Comparison of ENCODE assay signal across 34 cellular contexts in genomic region chr9:37663926-37664325, GRCh38. TPM values are rescaled to one million over a fixed set of nuclear protein-coding genes. Genes with fewer than 3 reads are reported as not detected.
DNase-seq lines count a peak whose midpoint lies in the region; ATAC-seq and TF ChIP-seq lines count a peak whose summit lies in the region.
"Had no signal": no experiment of that assay in that cellular context is flagged by ENCODE, and none has a peak within 500 bp of the region (broad histone marks: within the 10 kb centered on the region; RNA-seq: fewer than 3 reads in every experiment).

No MANE protein-coding gene starts in this region.

- intact Hi-C loops in natural killer cell (cut with micrococcal nuclease): no loop called here

- H3K36me3 Mint-ChIP-seq in natural killer cell treated with Interleukin-12 subunit alpha and Interleukin-12 subunit beta and Interleukin-15 and Interleukin-18, amount 100 ng/mL, for 72 hours: no peaks in the 10 kb centered on the region
- no peaks in the 10 kb centered on the region for H3K36me3 Mint-ChIP-seq in natural killer cell
- H3K36me3 Mint-ChIP-seq: CD14-positive monocyte; CD4-positive, alpha-beta memory T cell; CD4-positive, CD25-positive, alpha-beta regulatory T cell; CD8-positive, alpha-beta memory T cell; CD8-positive, alpha-beta T cell had no signal

- peaks cover 21 to 36% of the 10 kb centered on the region in 2 donors for H3K27me3 Mint-ChIP-seq in natural killer cell treated with Interleukin-12 subunit alpha and Interleukin-12 subunit beta and Interleukin-15 and Interleukin-18, amount 100 ng/mL, for 72 hours
- H3K27me3 Mint-ChIP-seq in natural killer cell (ENCODE audit: low read depth in 2 of 2): peaks cover 20 to 36% of the 10 kb centered on the region in 2 donors

- H3K4me3 Mint-ChIP-seq in natural killer cell treated with Interleukin-12 subunit alpha and Interleukin-12 subunit beta and Interleukin-15 and Interleukin-18, amount 100 ng/mL, for 72 hours: no peak overlapping the region
- no peak overlapping the region for H3K4me3 Mint-ChIP-seq in natural killer cell
- H3K4me3 Mint-ChIP-seq: B cell; CD14-positive monocyte; CD4-positive, alpha-beta T cell; CD4-positive, CD25-positive, alpha-beta regulatory T cell; CD8-positive, alpha-beta memory T cell; CD8-positive, alpha-beta T cell had no signal

- H2AFZ ChIP-seq in Karpas-422 (ENCODE audit: low read length): no peak overlapping the region

- H3K9ac ChIP-seq in BLaER1 (no peak overlapping the region), Karpas-422 (ENCODE audit: low read length) (no peak overlapping the region)
- H3K9ac ChIP-seq: BLaER1 treated with 17β-estradiol and CSF1 and Interleukin-3, amounts not matched to agents 10 nM and 100 nM had no signal

- TF ChIP-seq CTCF in natural killer cell (IDR thresholded peaks at IDR 0.05): no peak

- no peak overlapping the region for H3K27ac Mint-ChIP-seq in natural killer cell treated with Interleukin-12 subunit alpha and Interleukin-12 subunit beta and Interleukin-15 and Interleukin-18, amount 100 ng/mL, for 72 hours
- H3K27ac Mint-ChIP-seq in natural killer cell: no peak overlapping the region
- H3K27ac Mint-ChIP-seq: B cell; CD4-positive, alpha-beta T cell; CD4-positive, CD25-positive, alpha-beta regulatory T cell; CD8-positive, alpha-beta memory T cell; CD8-positive, alpha-beta T cell had no signal

- H3K4me2 ChIP-seq in BLaER1 (0 out of 2 replicates have a peak overlapping the region, but pooled peaks have one; percentile 31), Karpas-422 (ENCODE audit: low read depth, low read length, poor library complexity, severe bottlenecking) (no peak overlapping the region)
- H3K4me2 ChIP-seq: A549 had no signal

- no peaks in the 10 kb centered on the region for H3K79me2 ChIP-seq in Karpas-422 (ENCODE audit: low read length)

- H3K27me3 ChIP-seq in BLaER1: no peaks in the 10 kb centered on the region
- peaks cover 3% of the 10 kb centered on the region; the same call in 1 of the 2 replicates for H3K27me3 ChIP-seq in H7 (ENCODE audit: control insufficient read depth, insufficient read depth, low read length)
- H3K27me3 ChIP-seq in Karpas-422 (ENCODE audit: low read length): no peaks in the 10 kb centered on the region
- H3K27me3 ChIP-seq: BE2C; BLaER1 treated with 17β-estradiol and CSF1 and Interleukin-3, amounts not matched to agents 10 nM and 100 nM had no signal

- H4K20me1 ChIP-seq in BLaER1: no peaks in the 10 kb centered on the region
- no peaks in the 10 kb centered on the region for H4K20me1 ChIP-seq in Karpas-422 (ENCODE audit: insufficient read depth, low read depth, low read length)
- H4K20me1 ChIP-seq: BLaER1 treated with 17β-estradiol and CSF1 and Interleukin-3, amounts not matched to agents 10 nM and 100 nM had no signal

- H3K27ac ChIP-seq in BLaER1: no peak overlapping the region
- H3K27ac ChIP-seq in Karpas-422 (ENCODE audit: low read length): no peak overlapping the region
- H3K27ac ChIP-seq: 22Rv1; A549; BLaER1 treated with 17β-estradiol and CSF1 and Interleukin-3, amounts not matched to agents 10 nM and 100 nM; C4-2B had no signal

- H3K36me3 ChIP-seq in BLaER1 (no peaks in the 10 kb centered on the region), H7 (replicated peaks; ENCODE audit: control insufficient read depth, insufficient read depth, low read length) (no peaks in the 10 kb centered on the region), Karpas-422 (ENCODE audit: insufficient read depth, low read length) (no peaks in the 10 kb centered on the region)
- H3K36me3 ChIP-seq: BE2C; BLaER1 treated with 17β-estradiol and CSF1 and Interleukin-3, amounts not matched to agents 10 nM and 100 nM had no signal

- H3K4me1 Mint-ChIP-seq in natural killer cell treated with Interleukin-12 subunit alpha and Interleukin-12 subunit beta and Interleukin-15 and Interleukin-18, amount 100 ng/mL, for 72 hours (ENCODE audit: low read depth in 2 of 2): no peaks in the 10 kb centered on the region
- no peaks in the 10 kb centered on the region for H3K4me1 Mint-ChIP-seq in natural killer cell
- H3K4me1 Mint-ChIP-seq: B cell; CD14-positive monocyte; CD4-positive, alpha-beta memory T cell; CD4-positive, CD25-positive, alpha-beta regulatory T cell; CD8-positive, alpha-beta memory T cell had no signal

- H3K9me3 ChIP-seq in BLaER1 (no peaks in the 10 kb centered on the region), Karpas-422 (ENCODE audit: low read length) (no peaks in the 10 kb centered on the region)
- H3K9me3 ChIP-seq: A549, BE2C, Caco-2 had no signal

- no peaks in the 10 kb centered on the region for H3K9me3 Mint-ChIP-seq in natural killer cell treated with Interleukin-12 subunit alpha and Interleukin-12 subunit beta and Interleukin-15 and Interleukin-18, amount 100 ng/mL, for 72 hours
- no peaks in the 10 kb centered on the region for H3K9me3 Mint-ChIP-seq in natural killer cell
- H3K9me3 Mint-ChIP-seq: CD14-positive monocyte; CD4-positive, alpha-beta T cell; CD4-positive, CD25-positive, alpha-beta regulatory T cell; CD8-positive, alpha-beta memory T cell; CD8-positive, alpha-beta T cell had no signal

- H3K4me3 ChIP-seq in BLaER1 (no peak overlapping the region), H7 (ENCODE audit: insufficient read depth, low read depth, low read length) (no peak overlapping the region), Karpas-422 (ENCODE audit: low read length) (no peak overlapping the region)
- H3K4me3 ChIP-seq: A549; BLaER1 treated with 17β-estradiol and CSF1 and Interleukin-3, amounts not matched to agents 10 nM and 100 nM had no signal

- H3K9me2 ChIP-seq in Karpas-422 (replicated peaks; ENCODE audit: insufficient read depth, low read length): no peaks in the 10 kb centered on the region

- DNase-seq in natural killer cell treated with Interleukin-12 subunit alpha and Interleukin-12 subunit beta and Interleukin-15 and Interleukin-18, amount 100 ng/mL, for 72 hours (ENCODE audit: low spot score): peak; percentile 15
- no peak for DNase-seq in natural killer cell
- DNase-seq in kidney tubule cell (ENCODE audit: low spot score): peak; percentile 60
- DNase-seq in renal cortical epithelial cell (ENCODE audit: low read depth): peak; percentile 4
- DNase-seq in H7: no peak
- no peak for DNase-seq in iPS-NIHi11 (ENCODE audit: low spot score)
- no peak for DNase-seq in Karpas-422
- DNase-seq: 8988T; ACHN; AML-193; BE2C; C1 segment of cervical spinal cord; Caco-2; Calu3; CD4-positive, alpha-beta memory T cell; CD4-positive, alpha-beta T cell; CD4-positive, CD25-positive, alpha-beta regulatory T cell; CD8-positive, alpha-beta memory T cell; CD8-positive, alpha-beta T cell; DMS 273 treated with DMSO at 0.1 percent for 48 hours; DMS153; DMS53; DMS79; DMS79 treated with DMSO at 0.1 percent for 48 hours; DND-41; EL had no signal

- H3K4me1 ChIP-seq in BLaER1 (peaks cover 61% of the 10 kb centered on the region), Karpas-422 (ENCODE audit: low read length) (no peaks in the 10 kb centered on the region)
- H3K4me1 ChIP-seq: A549, Caco-2 had no signal

- no peak for ATAC-seq in natural killer cell treated with Interleukin-12 subunit alpha and Interleukin-12 subunit beta and Interleukin-15 and Interleukin-18, amount 100 ng/mL, for 72 hours
- no peak for ATAC-seq in natural killer cell
- ATAC-seq: A549; CD8-positive, alpha-beta T cell had no signal

RNA-seq across cellular contexts. Expression of gene FRMPD1, which starts 13.2 kb away (rescaled TPM):
- total RNA-seq in natural killer cell treated with Interleukin-12 subunit alpha and Interleukin-12 subunit beta and Interleukin-15 and Interleukin-18, amount 100 ng/mL, for 72 hours: not detected
- not detected for total RNA-seq in natural killer cell
- 0.10 TPM in 1 of 2 replicates, not detected in the other for total RNA-seq in renal cortical epithelial cell
- 0.03 TPM in 1 of 2 replicates, not detected in the other for total RNA-seq in H7 (2014; rRNA removed; shearing (Covaris generic))
- total RNA-seq in Karpas-422 (2014; rRNA removed; shearing (Covaris generic); ENCODE audit: low replicate concordance): 0.07 TPM in 1 of 2 replicates, not detected in the other
- total RNA-seq: A673; Caco-2; Calu3; CD4-positive, alpha-beta memory T cell; CD4-positive, alpha-beta T cell; CD4-positive, CD25-positive, alpha-beta regulatory T cell; CD8-positive, alpha-beta memory T cell; CD8-positive, alpha-beta T cell had no signal

Comparison
In these comparisons a context has a peak if more than half of its experiments do, and no peak if none do; other contexts are left out.
1. DNase-seq: peak in natural killer cell treated with Interleukin-12 subunit alpha and Interleukin-12 subunit beta and Interleukin-15 and Interleukin-18, amount 100 ng/mL, for 72 hours (single experiment), kidney tubule cell (single experiment) and renal cortical epithelial cell (single experiment); none in natural killer cell (single experiment), H7 (single experiment), iPS-NIHi11 (single experiment) and Karpas-422 (single experiment).